In the genomic region with DNA sequence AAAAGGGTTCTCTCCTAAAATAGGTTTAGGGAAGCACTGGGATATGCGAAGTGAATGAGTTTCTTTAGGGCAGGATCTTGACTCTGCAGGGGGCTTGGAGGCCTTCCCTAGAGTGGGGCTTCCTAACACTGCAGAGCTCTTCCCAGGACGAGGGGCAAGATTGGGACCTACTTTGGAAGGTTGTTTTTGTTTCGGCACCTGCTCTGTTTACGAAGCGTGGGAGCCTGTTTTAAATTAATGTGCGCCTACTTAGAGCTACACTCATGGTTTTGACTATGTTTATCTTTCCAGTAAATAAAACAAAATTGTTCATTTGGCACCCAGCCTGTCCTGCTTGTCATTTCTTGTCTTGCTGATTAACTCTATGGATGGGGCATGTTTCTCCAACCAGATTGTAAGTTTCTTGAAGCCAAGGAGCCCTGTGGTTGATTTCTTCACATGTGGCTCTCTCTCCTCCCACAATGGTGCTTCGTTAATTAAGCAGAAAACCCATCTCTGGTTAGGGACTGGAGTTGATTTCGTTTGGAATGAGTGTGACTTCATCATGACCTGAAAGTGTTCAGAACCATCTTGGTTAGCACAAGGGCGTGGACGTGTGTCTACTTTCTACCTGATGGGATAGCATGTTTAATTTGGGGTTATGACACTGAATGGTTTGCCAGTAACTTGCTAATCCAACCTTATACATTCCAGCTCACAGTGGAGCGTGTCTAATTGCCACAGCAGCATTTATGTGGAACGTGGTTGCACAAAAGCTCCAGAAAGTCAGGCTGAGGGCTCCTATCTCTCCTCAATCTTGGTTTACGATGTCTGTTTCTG, we compare ENCODE assay signal across 14 cellular contexts.
DNase-seq lines count a peak whose midpoint lies in the region; ATAC-seq and TF ChIP-seq lines count a peak whose summit lies in the region.
"Had no signal": no experiment of that assay in that cellular context is flagged by ENCODE, and none has a peak within 500 bp of the region (broad histone marks: within the 10 kb centered on the region; RNA-seq: fewer than 3 reads in every experiment).

No MANE protein-coding gene starts in this region.

- peaks cover 60% of the 10 kb centered on the region for H3K4me1 Mint-ChIP-seq in MCF 10A (ENCODE audit: insufficient read depth, unreplicated experiment)
- H3K4me1 Mint-ChIP-seq in activated CD4-positive, alpha-beta memory T cell treated with anti-CD3 and anti-CD28 coated beads, Interleukin-2, amount 10 ng/mL, durations not matched to agents 7 days and 5 days, result no peaks in the 10 kb centered on the region

- H3K9me3 Mint-ChIP-seq in MCF 10A (ENCODE audit: unreplicated experiment), result no peaks in the 10 kb centered on the region
- H3K9me3 Mint-ChIP-seq in activated CD4-positive, alpha-beta memory T cell treated with anti-CD3 and anti-CD28 coated beads, Interleukin-2, amount 10 ng/mL, durations not matched to agents 7 days and 5 days, result no peaks in the 10 kb centered on the region
- H3K9me3 Mint-ChIP-seq: dendritic cell treated with granulocyte-macrophage colony-stimulating factor and Interleukin-4, amounts not matched to agents 40 ng/mL and 50 ng/mL, for 4 days had no signal

- H3K4me1 ChIP-seq in tibial artery, result peaks cover 0 to 100% (median 81%) of the 10 kb centered on the region in 4 donors

- H3K27ac Mint-ChIP-seq in MCF 10A (ENCODE audit: low read depth, unreplicated experiment), result peak overlapping the region; percentile 71
- H3K27ac Mint-ChIP-seq in activated CD4-positive, alpha-beta memory T cell treated with anti-CD3 and anti-CD28 coated beads, Interleukin-2, amount 10 ng/mL, durations not matched to agents 7 days and 5 days, result no peak overlapping the region
- H3K27ac Mint-ChIP-seq: dendritic cell treated with granulocyte-macrophage colony-stimulating factor and Interleukin-4, amounts not matched to agents 40 ng/mL and 50 ng/mL, for 4 days had no signal

- H3K27ac ChIP-seq in tibial artery, result peak overlapping the region; percentile 64 to 86
- H3K27ac ChIP-seq: SK-N-MC had no signal

- H3K27me3 Mint-ChIP-seq in MCF 10A (ENCODE audit: insufficient read depth, unreplicated experiment), result no peaks in the 10 kb centered on the region
- peaks cover 10% of the 10 kb centered on the region for H3K27me3 Mint-ChIP-seq in activated CD4-positive, alpha-beta memory T cell treated with anti-CD3 and anti-CD28 coated beads, Interleukin-2, amount 10 ng/mL, durations not matched to agents 7 days and 5 days

- intact Hi-C loops in MCF 10A (cut with micrococcal nuclease), result loop anchor here (2.0 kb wide), 1 partner anchor 39 kb away; no protein-coding TSS in a partner anchor
- intact Hi-C loops in tibial artery (cut with DNase I; ENCODE audit: low total_unique reads), result no loop called here

- POLR2A ChIA-PET in MCF 10A (lab: Yijun Ruan, JAX), result interaction anchor here (0.6 to 2.5 kb wide), 9 partner anchors 8 to 525 kb away, joined by 3 to 8 read pairs (median 3); no protein-coding TSS in a partner anchor
- POLR2A ChIA-PET in activated CD4-positive, alpha-beta memory T cell treated with anti-CD3 and anti-CD28 coated beads, Interleukin-2, amount 10 ng/mL, durations not matched to agents 7 days and 5 days (lab: Charles Lee), result no interaction called here

- H3K36me3 Mint-ChIP-seq in MCF 10A (ENCODE audit: insufficient read depth, unreplicated experiment), result peaks cover 9% of the 10 kb centered on the region
- H3K36me3 Mint-ChIP-seq in activated CD4-positive, alpha-beta memory T cell treated with anti-CD3 and anti-CD28 coated beads, Interleukin-2, amount 10 ng/mL, durations not matched to agents 7 days and 5 days (ENCODE audit: low read depth), result no peaks in the 10 kb centered on the region

- no peaks in the 10 kb centered on the region for H3K27me3 ChIP-seq in tibial artery

- CTCF ChIA-PET in MCF 10A (lab: Yijun Ruan, JAX), result interaction anchor here (0.6 kb wide), 2 partner anchors 20 to 62 kb away, joined by 3 to 6 read pairs; no protein-coding TSS in a partner anchor
- CTCF ChIA-PET in activated CD4-positive, alpha-beta memory T cell treated with anti-CD3 and anti-CD28 coated beads, Interleukin-2, amount 10 ng/mL, durations not matched to agents 7 days and 5 days (lab: Charles Lee), result no interaction called here

- TF ChIP-seq CTCF in MCF 10A (IDR thresholded peaks at IDR 0.05; ENCODE audit: unreplicated experiment) (no peak), tibial artery (IDR thresholded peaks at IDR 0.05) (no peak)

- H3K4me3 Mint-ChIP-seq in MCF 10A (ENCODE audit: unreplicated experiment), result peak overlapping the region; percentile 22
- H3K4me3 Mint-ChIP-seq in activated CD4-positive, alpha-beta memory T cell treated with anti-CD3 and anti-CD28 coated beads, Interleukin-2, amount 10 ng/mL, durations not matched to agents 7 days and 5 days, result no peak overlapping the region
- H3K4me3 Mint-ChIP-seq: dendritic cell treated with granulocyte-macrophage colony-stimulating factor and Interleukin-4, amounts not matched to agents 40 ng/mL and 50 ng/mL, for 4 days had no signal

- H3K4me3 ChIP-seq in tibial artery, result no peak overlapping the region
- H3K4me3 ChIP-seq: SK-N-MC, skin epidermis had no signal

- DNase-seq in NCI-H1105 (lab: John Stamatoyannopoulos, UW), result peak; percentile 13
- no peak for DNase-seq in MCF 10A (ENCODE audit: unreplicated experiment)
- DNase-seq in kidney tubule cell (ENCODE audit: low spot score), result peak; percentile 88
- no peak for DNase-seq in tibial artery
- no peak for DNase-seq in activated CD4-positive, alpha-beta memory T cell treated with anti-CD3 and anti-CD28 coated beads, Interleukin-2, amount 10 ng/mL, durations not matched to agents 7 days and 5 days
- DNase-seq in NCI-H2171 (lab: John Stamatoyannopoulos, UW), result no peak
- DNase-seq: activated CD4-positive, alpha-beta T cell treated with anti-CD3 and anti-CD28 coated beads for 1 hour; DMS153; Karpas-422; NCI-H446 had no signal

- BruUV-seq in MCF 10A (replicated peaks; lab: Mats Ljungman, UMichigan), result no TSS peak

- ATAC-seq in HG03342 (IDR thresholded peaks at IDR 0.05; ENCODE audit: unreplicated experiment), result no peak

- no peaks in the 10 kb centered on the region for H3K9me3 ChIP-seq in tibial artery

- H3K36me3 ChIP-seq in tibial artery, result no peaks in the 10 kb centered on the region

Comparison
In these comparisons a context has a peak if more than half of its experiments do, and no peak if none do; other contexts are left out.
1. DNase-seq: peak in NCI-H1105 (single experiment) and kidney tubule cell (single experiment); none in MCF 10A (single experiment), tibial artery (0 of 2), activated CD4-positive, alpha-beta memory T cell treated with anti-CD3 and anti-CD28 coated beads, Interleukin-2, amount 10 ng/mL, durations not matched to agents 7 days and 5 days (single experiment) and NCI-H2171 (single experiment).